Comparison of ENCODE assay signal across 8 cellular contexts in genomic region chr2:136381722-136382633, GRCh38.
DNase-seq lines count a peak whose midpoint lies in the region; ATAC-seq and TF ChIP-seq lines count a peak whose summit lies in the region.

No MANE protein-coding gene starts in this region.

- no peaks in the 10 kb centered on the region for H3K27me3 Mint-ChIP-seq in activated T-helper 1 cell treated with anti-CD3 and anti-CD28 coated beads, Interleukin-12 subunit alpha, Interleukin-12 subunit beta, Interleukin-2, Interleukin-4 antibody, amounts not matched to agents 30 ng/mL and 10 ng/mL and 1 ng/mL, durations not matched to agents 14 hours and 24 hours and 36 hours (ENCODE audit: insufficient read depth)

- H3K9me3 ChIP-seq in WERI-Rb-1 (ENCODE audit: severe bottlenecking): no peaks in the 10 kb centered on the region

- no peak overlapping the region for H3K27ac ChIP-seq in WERI-Rb-1

- H3K4me3 ChIP-seq in WERI-Rb-1 (ENCODE audit: low read depth, low read length): no peak overlapping the region

- CTCF ChIA-PET in GM10248 (lab: Yijun Ruan, JAX): interaction anchor here (0.7 to 4.7 kb wide), 17 partner anchors 15 to 584 kb away, joined by 3 to 55 read pairs (median 3); no protein-coding TSS in a partner anchor

- no peaks in the 10 kb centered on the region for H3K9me3 Mint-ChIP-seq in activated T-helper 1 cell treated with anti-CD3 and anti-CD28 coated beads, Interleukin-12 subunit alpha, Interleukin-12 subunit beta, Interleukin-2, Interleukin-4 antibody, amounts not matched to agents 30 ng/mL and 10 ng/mL and 1 ng/mL, durations not matched to agents 14 hours and 24 hours and 36 hours

- H3K4me3 Mint-ChIP-seq in activated T-helper 1 cell treated with anti-CD3 and anti-CD28 coated beads, Interleukin-12 subunit alpha, Interleukin-12 subunit beta, Interleukin-2, Interleukin-4 antibody, amounts not matched to agents 30 ng/mL and 10 ng/mL and 1 ng/mL, durations not matched to agents 14 hours and 24 hours and 36 hours: peak overlapping the region; percentile 35

- DNase-seq in GM10248 (ENCODE audit: extremely low spot score) (peak; percentile 66), NOMO-1 (lab: John Stamatoyannopoulos, UW; ENCODE audit: unreplicated experiment in 2 of 2) (peak; percentile 70 to 76), retina (no peak), DMS114 treated with DMSO at 0.1 percent for 48 hours (lab: John Stamatoyannopoulos, UW; ENCODE audit: unreplicated experiment) (no peak), WERI-Rb-1 (no peak)
- DNase-seq in activated T-helper 1 cell treated with anti-CD3 and anti-CD28 coated beads, Interleukin-12 subunit alpha, Interleukin-12 subunit beta, Interleukin-2, Interleukin-4 antibody, amounts not matched to agents 30 ng/mL and 10 ng/mL and 1 ng/mL, durations not matched to agents 14 hours and 24 hours and 36 hours (ENCODE audit: low spot score): peak; percentile 80
- peak; percentile 14 to 18 for DNase-seq in stimulated activated CD4-positive, alpha-beta T cell treated with anti-CD3 and anti-CD28 coated beads, Interleukin-1b, Interleukin-23, amount 100 ng/mL, for 4 hours (ENCODE audit: low read depth in 2 of 2)

- peak overlapping the region; percentile 99 for H3K27ac Mint-ChIP-seq in activated T-helper 1 cell treated with anti-CD3 and anti-CD28 coated beads, Interleukin-12 subunit alpha, Interleukin-12 subunit beta, Interleukin-2, Interleukin-4 antibody, amounts not matched to agents 30 ng/mL and 10 ng/mL and 1 ng/mL, durations not matched to agents 14 hours and 24 hours and 36 hours

- ATAC-seq in GM21825 (IDR thresholded peaks at IDR 0.05; ENCODE audit: unreplicated experiment): peak; percentile 77

- H3K36me3 ChIP-seq in WERI-Rb-1: no peaks in the 10 kb centered on the region

- peaks cover 61% of the 10 kb centered on the region for H3K4me1 Mint-ChIP-seq in activated T-helper 1 cell treated with anti-CD3 and anti-CD28 coated beads, Interleukin-12 subunit alpha, Interleukin-12 subunit beta, Interleukin-2, Interleukin-4 antibody, amounts not matched to agents 30 ng/mL and 10 ng/mL and 1 ng/mL, durations not matched to agents 14 hours and 24 hours and 36 hours (ENCODE audit: low read depth)

- H3K36me3 Mint-ChIP-seq in activated T-helper 1 cell treated with anti-CD3 and anti-CD28 coated beads, Interleukin-12 subunit alpha, Interleukin-12 subunit beta, Interleukin-2, Interleukin-4 antibody, amounts not matched to agents 30 ng/mL and 10 ng/mL and 1 ng/mL, durations not matched to agents 14 hours and 24 hours and 36 hours (ENCODE audit: low read depth): peaks cover 2% of the 10 kb centered on the region

- POLR2A ChIA-PET in GM10248 (lab: Yijun Ruan, JAX): interaction anchor here (0.7 to 1.2 kb wide), 4 partner anchors 19 to 507 kb away, joined by 3 to 5 read pairs (median 3); no protein-coding TSS in a partner anchor

- H3K27me3 ChIP-seq in WERI-Rb-1 (ENCODE audit: insufficient read depth, low read depth, severe bottlenecking): no peaks in the 10 kb centered on the region

- intact Hi-C loops in activated T-helper 1 cell treated with anti-CD3 and anti-CD28 coated beads, Interleukin-12 subunit alpha, Interleukin-12 subunit beta, Interleukin-2, Interleukin-4 antibody, amounts not matched to agents 30 ng/mL and 10 ng/mL and 1 ng/mL, durations not matched to agents 14 hours and 24 hours and 36 hours (cut with micrococcal nuclease): loop anchor here (1.0 to 10.0 kb wide), 21 partner anchors 20 to 1465 kb away; partner anchors contain the start of genes CCNT2, DARS1, R3HDM1 and ZRANB3

- TF ChIP-seq CTCF in GM10248 (IDR thresholded peaks at IDR 0.05; ENCODE audit: control extremely low read depth, extremely low read depth, low read depth, missing control alignments) (no peak), WERI-Rb-1 (IDR thresholded peaks at IDR 0.05; ENCODE audit: low read depth, low read length) (no peak)

Comparison
In these comparisons a context has a peak if more than half of its experiments do, and no peak if none do; other contexts are left out.
1. DNase-seq: peak in GM10248 (single experiment), NOMO-1 (2 of 2), activated T-helper 1 cell treated with anti-CD3 and anti-CD28 coated beads, Interleukin-12 subunit alpha, Interleukin-12 subunit beta, Interleukin-2, Interleukin-4 antibody, amounts not matched to agents 30 ng/mL and 10 ng/mL and 1 ng/mL, durations not matched to agents 14 hours and 24 hours and 36 hours (single experiment) and stimulated activated CD4-positive, alpha-beta T cell treated with anti-CD3 and anti-CD28 coated beads, Interleukin-1b, Interleukin-23, amount 100 ng/mL, for 4 hours (2 of 2); none in retina (single experiment), DMS114 treated with DMSO at 0.1 percent for 48 hours (single experiment) and WERI-Rb-1 (single experiment).